Comparison of ENCODE assay signal across 1 cellular context in genomic region chr6:158023597-158023939, GRCh38.
TF ChIP-seq lines count a peak whose summit lies in the region.

No MANE protein-coding gene starts in this region.

TF ChIP-seq in HepG2, 621 proteins besides CTCF, POLR2A, EP300 and RAD21 (continued from another document and continues in another):
- TF ChIP-seq PRDM10 (CRISPR knock-in tag; IDR thresholded peaks at IDR 0.05; ENCODE audit: low read depth) (no peak), ZKSCAN1 (IDR thresholded peaks at IDR 0.05; ENCODE audit: low read length) (no peak), IKZF4 (CRISPR knock-in tag; IDR thresholded peaks at IDR 0.05; ENCODE audit: borderline replicate concordance, low read depth, not compliant biosample characterization) (peak; percentile 31), RELA (CRISPR knock-in tag; IDR thresholded peaks at IDR 0.05) (no peak), ZNF367 (CRISPR knock-in tag; IDR thresholded peaks at IDR 0.05; ENCODE audit: borderline replicate concordance) (no peak), ZMYM3 (CRISPR knock-in tag; IDR thresholded peaks at IDR 0.05) (no peak), ARHGAP35 (CRISPR knock-in tag; IDR thresholded peaks at IDR 0.05; ENCODE audit: borderline replicate concordance) (no peak), NFRKB (IDR thresholded peaks at IDR 0.05) (no peak), THAP9 (CRISPR knock-in tag; IDR thresholded peaks at IDR 0.05; ENCODE audit: borderline replicate concordance) (no peak), HMGXB3 (CRISPR knock-in tag; IDR thresholded peaks at IDR 0.05; ENCODE audit: borderline replicate concordance) (no peak), ZNF597 (CRISPR knock-in tag; IDR thresholded peaks at IDR 0.05) (no peak), TFE3 (CRISPR knock-in tag; IDR thresholded peaks at IDR 0.05) (peak; percentile 83), PATZ1 (CRISPR knock-in tag; IDR thresholded peaks at IDR 0.05) (0 out of 2 replicates have a peak, but pooled peaks have one; percentile 12), HBP1 (CRISPR knock-in tag; IDR thresholded peaks at IDR 0.05; ENCODE audit: low read depth) (no peak), ZNF33A (CRISPR knock-in tag; IDR thresholded peaks at IDR 0.05; ENCODE audit: borderline replicate concordance) (no peak), ZNF296 (CRISPR knock-in tag; conservative IDR thresholded peaks at IDR 0.05) (no peak), TEAD3 (CRISPR knock-in tag; optimal IDR thresholded peaks at IDR 0.05; ENCODE audit: borderline replicate concordance) (peak; percentile 56), PPARG (CRISPR knock-in tag; conservative IDR thresholded peaks at IDR 0.05) (no peak), ZSCAN22 (CRISPR knock-in tag; IDR thresholded peaks at IDR 0.05) (no peak), CERS6 (CRISPR knock-in tag; IDR thresholded peaks at IDR 0.05) (no peak), DRAP1 (CRISPR knock-in tag; IDR thresholded peaks at IDR 0.05) (no peak), ZNF746 (CRISPR knock-in tag; IDR thresholded peaks at IDR 0.05) (no peak), BCL6 (CRISPR knock-in tag; IDR thresholded peaks at IDR 0.05) (peak; percentile 43; the same call in 1 of the 2 replicates), BORCS8-MEF2B (CRISPR knock-in tag; IDR thresholded peaks at IDR 0.05) (no peak), EHMT2 (IDR thresholded peaks at IDR 0.05; ENCODE audit: borderline replicate concordance, low read depth, low read length) (no peak), GMEB1 (CRISPR knock-in tag; IDR thresholded peaks at IDR 0.05; ENCODE audit: borderline replicate concordance) (no peak)
